8 cellular contexts compared by ENCODE assay signal in genomic region chr3:51941798-51942602, GRCh38. TPM values are rescaled to one million over a fixed set of nuclear protein-coding genes. Genes with fewer than 3 reads are reported as not detected.
DNase-seq lines count a peak whose midpoint lies in the region; ATAC-seq and TF ChIP-seq lines count a peak whose summit lies in the region.

Gene PARP3 (plus strand): TSS chr3:51942363. CDS start chr3:51943356, 993 bp downstream.
Gene RRP9 (minus strand): TSS chr3:51941904. CDS start chr3:51941867, 37 bp downstream.

- H3K4me1 ChIP-seq in thoracic aorta (ENCODE audit: control insufficient read depth in 1 of 2, low read depth in 2 of 2), result peaks cover 12 to 27% of the 10 kb centered on the region in 2 donors

- TF ChIP-seq CTCF in GM10248 (IDR thresholded peaks at IDR 0.05; ENCODE audit: control extremely low read depth, extremely low read depth, low read depth, missing control alignments) (peak; percentile 99), omental fat pad (IDR thresholded peaks at IDR 0.05) (peak in 2 of 3 donors; percentile 93 to 99), thoracic aorta (IDR thresholded peaks at IDR 0.05) (peak; percentile 100)

- ATAC-seq in HG02571 (IDR thresholded peaks at IDR 0.05; ENCODE audit: unreplicated experiment), result peak; percentile 91
- ATAC-seq in SK-N-SH treated with all-trans-retinoic acid at 6 μM for 48 hours, result peak; percentile 94
- ATAC-seq in activated naive CD4-positive, alpha-beta T cell treated with anti-CD3 and anti-CD28 coated beads, Interleukin-2, amount 50 U/mL, for 72 hours, result peak; percentile 92 to 95
- peak; percentile 95 for ATAC-seq in omental fat pad (ENCODE audit: low FRiP score)
- peak; percentile 93 for ATAC-seq in thoracic aorta (ENCODE audit: insufficient number of reproducible peaks, low FRiP score, low read depth)

- CTCF ChIA-PET in GM10248 (lab: Yijun Ruan, JAX), result interaction anchor here (0.5 to 3.0 kb wide), 43 partner anchors 10 to 553 kb away, joined by 3 to 42 read pairs (median 4); partner anchors contain the start of genes ABHD14A, ABHD14B, ACY1 and DUSP7

- H3K4me3 ChIP-seq in thoracic aorta, result peak within 1 kb of the TSS; percentile 86

- peak; percentile 100 for DNase-seq in GM10248 (ENCODE audit: extremely low spot score)
- peak; percentile 99 for DNase-seq in NCI-H1048 (lab: John Stamatoyannopoulos, UW)
- DNase-seq in activated naive CD4-positive, alpha-beta T cell treated with anti-CD3 and anti-CD28 coated beads, Interleukin-2, amount 50 U/mL, for 72 hours (ENCODE audit: low spot score in 2 of 2), result peak; percentile 98 to 100
- peak; percentile 94 for DNase-seq in glomerular endothelial cell (ENCODE audit: extremely low read depth, low read depth, low spot score)
- DNase-seq in omental fat pad (ENCODE audit: low spot score), result peak; percentile 98
- peak; percentile 100 for DNase-seq in thoracic aorta (ENCODE audit: low spot score)

- H3K27ac ChIP-seq in thoracic aorta, result peak within 1 kb of the TSS; percentile 94 to 98

- peak within 1 kb of the TSS; percentile 91 to 93 for H3K27ac Mint-ChIP-seq in activated naive CD4-positive, alpha-beta T cell treated with anti-CD3 and anti-CD28 coated beads, Interleukin-2, amount 50 U/mL, for 72 hours

- H3K9me3 ChIP-seq in thoracic aorta, result no peaks in the 10 kb centered on the region

- H3K36me3 ChIP-seq in thoracic aorta, result peaks cover 1% of the 10 kb centered on the region

- POLR2A ChIA-PET in GM10248 (lab: Yijun Ruan, JAX), result interaction anchor here (0.8 to 1.1 kb wide), 2 partner anchors 9 to 50 kb away, joined by 3 to 4 read pairs; no protein-coding TSS in a partner anchor

- H3K27me3 ChIP-seq in thoracic aorta (replicated peaks; ENCODE audit: insufficient read depth), result no peaks in the 10 kb centered on the region

- H3K9me3 Mint-ChIP-seq in activated naive CD4-positive, alpha-beta T cell treated with anti-CD3 and anti-CD28 coated beads, Interleukin-2, amount 50 U/mL, for 72 hours, result no peaks in the 10 kb centered on the region

- H3K36me3 Mint-ChIP-seq in activated naive CD4-positive, alpha-beta T cell treated with anti-CD3 and anti-CD28 coated beads, Interleukin-2, amount 50 U/mL, for 72 hours, result peaks cover 15 to 22% of the 10 kb centered on the region in 2 donors

TF ChIP-seq in SK-N-SH treated with all-trans-retinoic acid at 6 μM for 48 hours, 23 proteins besides CTCF, POLR2A, EP300 and RAD21:
- TF ChIP-seq TOX (CRISPR knock-in tag; IDR thresholded peaks at IDR 0.05; ENCODE audit: borderline replicate concordance) (no peak), ESRRG (CRISPR knock-in tag; IDR thresholded peaks at IDR 0.05) (0 out of 2 replicates have a peak, but pooled peaks have one; percentile 35), ZFP3 (CRISPR knock-in tag; IDR thresholded peaks at IDR 0.05) (0 out of 2 replicates have a peak, but pooled peaks have one; percentile 17)
TF ChIP-seq in SK-N-SH treated with all-trans-retinoic acid at 6 μM for 48 hours: peak in this region for 2.

RNA-seq across cellular contexts. Expression of gene PARP3, which starts in this region (rescaled TPM):
- total RNA-seq in activated naive CD4-positive, alpha-beta T cell treated with anti-CD3 and anti-CD28 coated beads, Interleukin-2, amount 50 U/mL, for 72 hours, result 10 to 100 TPM; 17.0 to 18.6 TPM
- total RNA-seq in glomerular endothelial cell (11.7 and 12.8 TPM in 2 replicates), omental fat pad (10 to 100 TPM; 19.2 to 23.9 (median 22.8) TPM), thoracic aorta (10 to 100 TPM; 10.9 to 21.4 TPM)

RNA-seq across cellular contexts. Expression of gene RRP9, which starts in this region (rescaled TPM):
- 10 to 100 TPM; 23.6 to 33.0 TPM for total RNA-seq in activated naive CD4-positive, alpha-beta T cell treated with anti-CD3 and anti-CD28 coated beads, Interleukin-2, amount 50 U/mL, for 72 hours
- total RNA-seq in glomerular endothelial cell (13.5 and 17.2 TPM in 2 replicates), omental fat pad (10 to 100 TPM; 19.2 to 55.8 (median 21.3) TPM), thoracic aorta (10 to 100 TPM in 1 of 2 donors, 1 to 10 TPM in 1; 7.7 to 21.8 TPM)

Comparison
In these comparisons a context has a peak if more than half of its experiments do, and no peak if none do; other contexts are left out.
1. Peak in every context shown above with its lines: DNase-seq, ATAC-seq, H3K4me3 ChIP-seq and H3K27ac ChIP-seq.